ENCODE assay signal across 23 cellular contexts in genomic region chr20:3377644-3378043, GRCh38.
"Had no signal": no experiment of that assay in that cellular context is flagged by ENCODE, and none has a peak within 500 bp of the region (broad histone marks: within the 10 kb centered on the region; RNA-seq: fewer than 3 reads in every experiment).

No MANE protein-coding gene starts in this region.

- DNase-seq: activated CD4-positive, alpha-beta T cell treated with anti-CD3 and anti-CD28 coated beads for 1 hour; activated CD4-positive, alpha-beta T cell treated with anti-CD3 and anti-CD28 coated beads, Interleukin-2, amount 50 U/mL, for 1 hour; activated gamma-delta T cell treated with Interleukin-2 at 50 U/mL for 16 hours; activated T-cell treated with anti-CD3 and anti-CD28 coated beads, Interleukin-2, amount 50 U/mL, for 1 hour; brain microvascular endothelial cell; colonic mucosa; dorsolateral prefrontal cortex; effector memory CD8-positive, alpha-beta T cell; esophagus squamous epithelium; head of caudate nucleus; kidney; left lung; nucleus accumbens; right lobe of liver; stimulated activated CD4-positive, alpha-beta T cell treated with anti-CD3 and anti-CD28 coated beads, Interleukin-2, amount 100 ng/mL, for 24 hours; T-cell; testis; WERI-Rb-1 had no signal

- H3K36me3 ChIP-seq: colonic mucosa had no signal

- H3K9me3 ChIP-seq: ascending aorta, colonic mucosa, esophagus squamous epithelium, gastroesophageal sphincter, left lung, right lobe of liver, testis had no signal

- H2AFZ ChIP-seq: parathyroid adenoma had no signal

- H3K27ac ChIP-seq: ascending aorta, brain microvascular endothelial cell, colonic mucosa, gastroesophageal sphincter, parathyroid adenoma, right lobe of liver, testis, WERI-Rb-1 had no signal

- H3K27me3 ChIP-seq: ascending aorta, brain microvascular endothelial cell, colonic mucosa, dorsolateral prefrontal cortex, esophagus squamous epithelium, gastroesophageal sphincter, left lung, right lobe of liver, testis had no signal

- ATAC-seq: effector memory CD8-positive, alpha-beta T cell; left lung; stimulated activated effector memory CD8-positive, alpha-beta T cell treated with anti-CD3 and anti-CD28 coated beads, Interleukin-12 subunit alpha, Interleukin-12 subunit beta, amount 100 ng/mL, for 72 hours; T-cell had no signal

- FAIRE-seq: kidney had no signal

- H3K4me1 ChIP-seq: ascending aorta, colonic mucosa, parathyroid adenoma, testis had no signal

- H3K9ac ChIP-seq: parathyroid adenoma had no signal

- H3K4me3 ChIP-seq: ascending aorta, colonic mucosa, dorsolateral prefrontal cortex, esophagus squamous epithelium, gastroesophageal sphincter, left lung, right lobe of liver, skin epidermis, testis had no signal

- H3K79me2 ChIP-seq: parathyroid adenoma had no signal
